In the genomic region with DNA sequence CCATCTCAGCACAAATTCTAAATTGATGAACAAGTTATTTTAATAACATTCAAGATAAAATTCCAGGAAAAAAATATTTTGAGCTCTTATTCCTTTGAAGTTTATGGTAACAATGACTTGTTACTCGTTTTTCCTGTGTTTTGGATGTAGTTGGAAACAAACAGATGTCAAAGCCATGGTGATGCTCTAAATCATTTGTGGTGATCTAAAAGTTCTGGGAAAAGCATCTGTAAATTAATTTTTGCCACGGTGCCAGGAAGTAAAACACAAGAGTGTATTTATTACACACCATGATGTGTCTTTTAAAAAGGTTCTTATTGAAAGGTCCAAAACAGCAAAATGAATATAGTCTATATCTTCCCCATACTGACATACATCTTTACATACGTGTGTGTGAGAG, we compare ENCODE assay signal across 1 cellular context.
TF ChIP-seq lines count a peak whose summit lies in the region.

No MANE protein-coding gene starts in this region.

TF ChIP-seq in HepG2, 621 proteins besides CTCF, POLR2A, EP300 and RAD21:
- TF ChIP-seq MXI1 (IDR thresholded peaks at IDR 0.05; ENCODE audit: borderline replicate concordance, low read depth, low read length) (no peak), ZBTB7A (CRISPR knock-in tag; IDR thresholded peaks at IDR 0.05) (no peak), PHB2 (IDR thresholded peaks at IDR 0.05; ENCODE audit: partially characterized antibody) (no peak), ZNF274 (CRISPR knock-in tag; IDR thresholded peaks at IDR 0.05) (no peak), FIP1L1 (IDR thresholded peaks at IDR 0.05; ENCODE audit: borderline replicate concordance, insufficient read depth, low read depth, low read length) (no peak), FOXM1 (CRISPR knock-in tag; IDR thresholded peaks at IDR 0.05) (no peak), PCBP1 (IDR thresholded peaks at IDR 0.05; ENCODE audit: borderline replicate concordance, low read depth, low read length) (no peak), SNAI1 (CRISPR knock-in tag; IDR thresholded peaks at IDR 0.05; ENCODE audit: borderline replicate concordance) (no peak), EHMT2 (IDR thresholded peaks at IDR 0.05; ENCODE audit: borderline replicate concordance, low read depth, low read length) (no peak), HNRNPUL1 (IDR thresholded peaks at IDR 0.05; ENCODE audit: low read depth, low read length) (no peak), ZNF839 (CRISPR knock-in tag; IDR thresholded peaks at IDR 0.05; ENCODE audit: borderline replicate concordance) (no peak), HDAC6 (IDR thresholded peaks at IDR 0.05; ENCODE audit: low read depth, low read length) (no peak), ZNF670 (CRISPR knock-in tag; IDR thresholded peaks at IDR 0.05; ENCODE audit: borderline replicate concordance) (no peak), PAWR (CRISPR knock-in tag; IDR thresholded peaks at IDR 0.05; ENCODE audit: borderline replicate concordance) (no peak)
- TF ChIP-seq, protein P1, sequence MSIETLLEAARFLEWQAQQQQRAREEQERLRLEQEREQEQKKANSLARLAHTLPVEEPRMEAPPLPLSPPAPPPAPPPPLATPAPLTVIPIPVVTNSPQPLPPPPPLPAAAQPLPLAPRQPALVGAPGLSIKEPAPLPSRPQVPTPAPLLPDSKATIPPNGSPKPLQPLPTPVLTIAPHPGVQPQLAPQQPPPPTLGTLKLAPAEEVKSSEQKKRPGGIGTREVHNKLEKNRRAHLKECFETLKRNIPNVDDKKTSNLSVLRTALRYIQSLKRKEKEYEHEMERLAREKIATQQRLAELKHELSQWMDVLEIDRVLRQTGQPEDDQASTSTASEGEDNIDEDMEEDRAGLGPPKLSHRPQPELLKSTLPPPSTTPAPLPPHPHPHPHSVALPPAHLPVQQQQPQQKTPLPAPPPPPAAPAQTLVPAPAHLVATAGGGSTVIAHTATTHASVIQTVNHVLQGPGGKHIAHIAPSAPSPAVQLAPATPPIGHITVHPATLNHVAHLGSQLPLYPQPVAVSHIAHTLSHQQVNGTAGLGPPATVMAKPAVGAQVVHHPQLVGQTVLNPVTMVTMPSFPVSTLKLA (IDR thresholded peaks at IDR 0.05), result no peak
- TF ChIP-seq, protein P2, sequence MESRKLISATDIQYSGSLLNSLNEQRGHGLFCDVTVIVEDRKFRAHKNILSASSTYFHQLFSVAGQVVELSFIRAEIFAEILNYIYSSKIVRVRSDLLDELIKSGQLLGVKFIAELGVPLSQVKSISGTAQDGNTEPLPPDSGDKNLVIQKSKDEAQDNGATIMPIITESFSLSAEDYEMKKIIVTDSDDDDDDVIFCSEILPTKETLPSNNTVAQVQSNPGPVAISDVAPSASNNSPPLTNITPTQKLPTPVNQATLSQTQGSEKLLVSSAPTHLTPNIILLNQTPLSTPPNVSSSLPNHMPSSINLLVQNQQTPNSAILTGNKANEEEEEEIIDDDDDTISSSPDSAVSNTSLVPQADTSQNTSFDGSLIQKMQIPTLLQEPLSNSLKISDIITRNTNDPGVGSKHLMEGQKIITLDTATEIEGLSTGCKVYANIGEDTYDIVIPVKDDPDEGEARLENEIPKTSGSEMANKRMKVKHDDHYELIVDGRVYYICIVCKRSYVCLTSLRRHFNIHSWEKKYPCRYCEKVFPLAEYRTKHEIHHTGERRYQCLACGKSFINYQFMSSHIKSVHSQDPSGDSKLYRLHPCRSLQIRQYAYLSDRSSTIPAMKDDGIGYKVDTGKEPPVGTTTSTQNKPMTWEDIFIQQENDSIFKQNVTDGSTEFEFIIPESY (CRISPR knock-in tag; IDR thresholded peaks at IDR 0.05), result no peak
